ENCODE assay signal across 1 cellular context in the genomic region with DNA sequence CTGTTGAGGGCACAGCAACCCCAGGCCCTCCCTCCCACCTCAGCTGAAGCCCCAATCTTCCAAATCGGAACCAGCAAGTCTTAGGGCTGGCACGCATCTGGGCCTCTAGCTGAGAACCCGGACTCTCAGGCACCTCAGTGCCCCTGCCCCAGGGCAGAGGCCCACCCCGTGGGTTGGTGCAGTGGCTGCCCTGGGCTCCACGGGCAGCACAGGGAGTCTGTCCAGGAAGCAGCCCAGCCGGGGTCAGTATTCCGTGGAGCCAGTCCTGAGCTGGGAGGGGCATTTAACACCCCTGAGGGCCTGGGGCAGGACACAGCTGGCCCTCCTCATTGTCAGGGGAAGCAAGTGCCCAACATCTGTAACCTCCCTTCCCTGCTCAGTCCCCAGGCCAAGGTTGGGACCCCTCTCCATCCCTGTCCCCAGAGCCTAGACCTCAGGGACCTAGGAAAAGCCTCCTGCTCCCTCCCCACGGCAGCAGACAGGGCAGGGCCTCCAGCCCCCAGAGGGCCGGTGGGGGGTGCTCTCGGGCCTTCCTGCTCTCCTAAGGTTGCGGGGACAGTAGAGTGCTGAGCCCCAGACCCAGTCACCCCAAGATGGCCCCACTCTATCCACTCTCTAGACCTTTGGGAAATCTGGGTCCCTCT.
TF ChIP-seq lines count a peak whose summit lies in the region.

No MANE protein-coding gene starts in this region.

TF ChIP-seq in HCT116, 20 proteins besides CTCF, POLR2A, EP300 and RAD21 (continued from another document):
- TF ChIP-seq, protein P1, sequence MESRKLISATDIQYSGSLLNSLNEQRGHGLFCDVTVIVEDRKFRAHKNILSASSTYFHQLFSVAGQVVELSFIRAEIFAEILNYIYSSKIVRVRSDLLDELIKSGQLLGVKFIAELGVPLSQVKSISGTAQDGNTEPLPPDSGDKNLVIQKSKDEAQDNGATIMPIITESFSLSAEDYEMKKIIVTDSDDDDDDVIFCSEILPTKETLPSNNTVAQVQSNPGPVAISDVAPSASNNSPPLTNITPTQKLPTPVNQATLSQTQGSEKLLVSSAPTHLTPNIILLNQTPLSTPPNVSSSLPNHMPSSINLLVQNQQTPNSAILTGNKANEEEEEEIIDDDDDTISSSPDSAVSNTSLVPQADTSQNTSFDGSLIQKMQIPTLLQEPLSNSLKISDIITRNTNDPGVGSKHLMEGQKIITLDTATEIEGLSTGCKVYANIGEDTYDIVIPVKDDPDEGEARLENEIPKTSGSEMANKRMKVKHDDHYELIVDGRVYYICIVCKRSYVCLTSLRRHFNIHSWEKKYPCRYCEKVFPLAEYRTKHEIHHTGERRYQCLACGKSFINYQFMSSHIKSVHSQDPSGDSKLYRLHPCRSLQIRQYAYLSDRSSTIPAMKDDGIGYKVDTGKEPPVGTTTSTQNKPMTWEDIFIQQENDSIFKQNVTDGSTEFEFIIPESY (IDR thresholded peaks at IDR 0.05; ENCODE audit: extremely low read depth, insufficient replicate concordance, low read length), result no peak
- no peak for TF ChIP-seq CEBPB (IDR thresholded peaks at IDR 0.05; ENCODE audit: low read depth)
- TF ChIP-seq SRF (IDR thresholded peaks at IDR 0.05; ENCODE audit: low read depth), result no peak
- no peak for TF ChIP-seq YY1 (IDR thresholded peaks at IDR 0.05; ENCODE audit: extremely low read depth, insufficient replicate concordance, low read depth, low read length)
- TF ChIP-seq SP1 (IDR thresholded peaks at IDR 0.05; ENCODE audit: low read depth), result no peak
- TF ChIP-seq FOSL1 (IDR thresholded peaks at IDR 0.05; ENCODE audit: low read depth), result no peak
- TF ChIP-seq ELF1 (IDR thresholded peaks at IDR 0.05; ENCODE audit: borderline replicate concordance, low read depth), result no peak
- TF ChIP-seq, protein P2, sequence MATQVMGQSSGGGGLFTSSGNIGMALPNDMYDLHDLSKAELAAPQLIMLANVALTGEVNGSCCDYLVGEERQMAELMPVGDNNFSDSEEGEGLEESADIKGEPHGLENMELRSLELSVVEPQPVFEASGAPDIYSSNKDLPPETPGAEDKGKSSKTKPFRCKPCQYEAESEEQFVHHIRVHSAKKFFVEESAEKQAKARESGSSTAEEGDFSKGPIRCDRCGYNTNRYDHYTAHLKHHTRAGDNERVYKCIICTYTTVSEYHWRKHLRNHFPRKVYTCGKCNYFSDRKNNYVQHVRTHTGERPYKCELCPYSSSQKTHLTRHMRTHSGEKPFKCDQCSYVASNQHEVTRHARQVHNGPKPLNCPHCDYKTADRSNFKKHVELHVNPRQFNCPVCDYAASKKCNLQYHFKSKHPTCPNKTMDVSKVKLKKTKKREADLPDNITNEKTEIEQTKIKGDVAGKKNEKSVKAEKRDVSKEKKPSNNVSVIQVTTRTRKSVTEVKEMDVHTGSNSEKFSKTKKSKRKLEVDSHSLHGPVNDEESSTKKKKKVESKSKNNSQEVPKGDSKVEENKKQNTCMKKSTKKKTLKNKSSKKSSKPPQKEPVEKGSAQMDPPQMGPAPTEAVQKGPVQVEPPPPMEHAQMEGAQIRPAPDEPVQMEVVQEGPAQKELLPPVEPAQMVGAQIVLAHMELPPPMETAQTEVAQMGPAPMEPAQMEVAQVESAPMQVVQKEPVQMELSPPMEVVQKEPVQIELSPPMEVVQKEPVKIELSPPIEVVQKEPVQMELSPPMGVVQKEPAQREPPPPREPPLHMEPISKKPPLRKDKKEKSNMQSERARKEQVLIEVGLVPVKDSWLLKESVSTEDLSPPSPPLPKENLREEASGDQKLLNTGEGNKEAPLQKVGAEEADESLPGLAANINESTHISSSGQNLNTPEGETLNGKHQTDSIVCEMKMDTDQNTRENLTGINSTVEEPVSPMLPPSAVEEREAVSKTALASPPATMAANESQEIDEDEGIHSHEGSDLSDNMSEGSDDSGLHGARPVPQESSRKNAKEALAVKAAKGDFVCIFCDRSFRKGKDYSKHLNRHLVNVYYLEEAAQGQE (IDR thresholded peaks at IDR 0.05; ENCODE audit: low read depth), result no peak
